ENCODE assay signal across 8 cellular contexts in the genomic region with DNA sequence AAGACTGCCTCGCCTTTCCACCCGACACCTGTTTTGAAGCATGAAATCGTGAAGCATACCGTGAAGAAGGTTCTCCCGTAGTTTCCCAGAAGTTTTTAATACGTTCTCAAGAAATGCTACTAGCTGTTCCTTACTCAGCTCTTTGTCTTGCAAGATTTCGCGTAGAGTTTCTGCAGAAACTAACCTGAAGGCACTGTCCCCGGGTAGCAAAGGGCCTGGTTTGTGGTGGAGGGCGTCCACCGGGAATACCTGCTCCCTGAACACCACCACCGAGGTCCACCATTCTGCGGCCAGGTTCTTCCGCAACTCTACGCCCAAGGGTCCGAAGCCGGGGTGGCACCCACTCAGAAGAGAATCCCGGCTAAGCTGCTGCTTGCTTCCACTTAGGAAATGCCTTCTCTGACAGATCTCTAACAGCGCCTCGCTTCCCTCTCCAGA. TPM values are rescaled to one million over a fixed set of nuclear protein-coding genes. Genes with fewer than 3 reads are reported as not detected.
DNase-seq lines count a peak whose midpoint lies in the region; ATAC-seq and TF ChIP-seq lines count a peak whose summit lies in the region.

No MANE protein-coding gene starts in this region.

- peak overlapping the region; percentile 97 for H3K27ac ChIP-seq in ectodermal cell (ENCODE audit: insufficient read depth, low read depth, low read length, poor library complexity, severe bottlenecking)

- H3K9me3 ChIP-seq in MG63 = no peaks in the 10 kb centered on the region
- no peaks in the 10 kb centered on the region for H3K9me3 ChIP-seq in ectodermal cell (ENCODE audit: control insufficient read depth, low read length)

- peak overlapping the region; percentile 96 for H3K27ac Mint-ChIP-seq in nephron progenitor cell

- peak; percentile 11 for DNase-seq in GM03348 (ENCODE audit: low spot score)
- no peak for DNase-seq in MG63
- no peak for DNase-seq in nephron progenitor cell
- no peak for DNase-seq in central memory CD4-positive, alpha-beta T cell
- no peak for DNase-seq in HEK293T (ENCODE audit: extremely low spot score)

- no peaks in the 10 kb centered on the region for H3K4me1 ChIP-seq in ectodermal cell (ENCODE audit: control insufficient read depth, insufficient read depth, low read length)

- H3K4me3 ChIP-seq in MG63 (peak overlapping the region; percentile 93), ectodermal cell (ENCODE audit: insufficient read depth, low read depth, low read length) (peak overlapping the region; percentile 86)

- CTCF ChIA-PET in HEK293T (lab: Yijun Ruan, JAX) = interaction anchor here (0.7 to 3.6 kb wide), 3 partner anchors 9 to 76 kb away, joined by 3 to 16 read pairs (median 4); no protein-coding TSS in a partner anchor

- H3K9me3 Mint-ChIP-seq in nephron progenitor cell = no peaks in the 10 kb centered on the region

- H3K36me3 ChIP-seq in MG63 = peaks cover 63% of the 10 kb centered on the region
- peaks cover 29% of the 10 kb centered on the region for H3K36me3 ChIP-seq in ectodermal cell (ENCODE audit: control insufficient read depth, insufficient read depth, low read length)

- peak overlapping the region; percentile 98 for H3K4me3 Mint-ChIP-seq in nephron progenitor cell

- H3K27me3 Mint-ChIP-seq in nephron progenitor cell (ENCODE audit: low read depth, poor library complexity) = peaks cover 3% of the 10 kb centered on the region

- no peak for ATAC-seq in HG02885 (IDR thresholded peaks at IDR 0.05; ENCODE audit: poor library complexity, unreplicated experiment)
- ATAC-seq in GM18498 (IDR thresholded peaks at IDR 0.05; ENCODE audit: unreplicated experiment) = no peak

- TF ChIP-seq CTCF in nephron progenitor cell (IDR thresholded peaks at IDR 0.05) = no peak

- peaks cover 69% of the 10 kb centered on the region for H3K4me1 Mint-ChIP-seq in nephron progenitor cell

- POLR2A ChIA-PET in HEK293T (lab: Yijun Ruan, JAX) = interaction anchor here (0.9 to 5.6 kb wide), 9 partner anchors 10 to 158 kb away, joined by 3 to 153 read pairs (median 3); a partner anchor contains a TSS

- 4 to 5% methylated on average over 20 of the region's 20 CpGs for WGBS in ectodermal cell, 2 experiments

- H3K27me3 ChIP-seq in MG63 = no peaks in the 10 kb centered on the region
- H3K27me3 ChIP-seq in ectodermal cell (ENCODE audit: control insufficient read depth, insufficient read depth, low read length, poor library complexity, severe bottlenecking) = no peaks in the 10 kb centered on the region

- H3K36me3 Mint-ChIP-seq in nephron progenitor cell (ENCODE audit: low read depth) = peaks cover 51% of the 10 kb centered on the region

TF ChIP-seq in HEK293T, 16 proteins besides CTCF, POLR2A, EP300 and RAD21:
- no peak for TF ChIP-seq L3MBTL2 (conservative IDR thresholded peaks at IDR 0.05)
- no peak for TF ChIP-seq ARNT (IDR thresholded peaks at IDR 0.05)
- TF ChIP-seq BHLHE40 (IDR thresholded peaks at IDR 0.05; ENCODE audit: borderline replicate concordance) = no peak
- no peak for TF ChIP-seq LEF1 (IDR thresholded peaks at IDR 0.05; ENCODE audit: borderline replicate concordance)
- TF ChIP-seq TARDBP (IDR thresholded peaks at IDR 0.05) = no peak
TF ChIP-seq in HEK293T: peak in this region for 0.

RNA-seq across cellular contexts. Expression of a gene that starts 0.5 kb away (rescaled TPM):
- 2.8 and 10.4 TPM in 2 replicates for total RNA-seq in MG63 (2014; rRNA removed; shearing (Covaris generic); ENCODE audit: low replicate concordance)
- polyA plus RNA-seq in ectodermal cell (2013, experiment 1 of 4) = 32.9 TPM
- polyA plus RNA-seq in ectodermal cell (2013, experiment 2 of 4) = 33.2 TPM
- 26.8 TPM for polyA plus RNA-seq in ectodermal cell (2013, experiment 3 of 4)
- polyA plus RNA-seq in ectodermal cell (2013, experiment 4 of 4) = 25.0 TPM

RNA-seq across cellular contexts. Expression of a gene that starts 9.7 kb away (rescaled TPM):
- 420 and 1,383 TPM in 2 replicates for total RNA-seq in MG63 (2014; rRNA removed; shearing (Covaris generic); ENCODE audit: low replicate concordance)
- 977 TPM for polyA plus RNA-seq in ectodermal cell (2013, experiment 1 of 4)
- 1,002 TPM for polyA plus RNA-seq in ectodermal cell (2013, experiment 2 of 4)
- 675 TPM for polyA plus RNA-seq in ectodermal cell (2013, experiment 3 of 4)
- 720 TPM for polyA plus RNA-seq in ectodermal cell (2013, experiment 4 of 4)

RNA-seq across cellular contexts. Expression of a gene that starts 10.4 kb away (rescaled TPM):
- total RNA-seq in MG63 (2014; rRNA removed; shearing (Covaris generic); ENCODE audit: low replicate concordance) = 9.1 and 17.7 TPM in 2 replicates
- polyA plus RNA-seq in ectodermal cell (2013, experiment 1 of 4) = 85.3 TPM
- 74.5 TPM for polyA plus RNA-seq in ectodermal cell (2013, experiment 2 of 4)
- polyA plus RNA-seq in ectodermal cell (2013, experiment 3 of 4) = 68.4 TPM
- polyA plus RNA-seq in ectodermal cell (2013, experiment 4 of 4) = 75.9 TPM

RNA-seq across cellular contexts. Expression of a gene that starts 47.5 kb away (rescaled TPM):
- total RNA-seq in MG63 (2014; rRNA removed; shearing (Covaris generic); ENCODE audit: low replicate concordance) = 5.6 and 19.0 TPM in 2 replicates
- polyA plus RNA-seq in ectodermal cell (2013, experiment 1 of 4) = not detected
- not detected for polyA plus RNA-seq in ectodermal cell (2013, experiment 2 of 4)
- not detected for polyA plus RNA-seq in ectodermal cell (2013, experiment 3 of 4)
- polyA plus RNA-seq in ectodermal cell (2013, experiment 4 of 4) = not detected
